11 cellular contexts compared by ENCODE assay signal in the genomic region with DNA sequence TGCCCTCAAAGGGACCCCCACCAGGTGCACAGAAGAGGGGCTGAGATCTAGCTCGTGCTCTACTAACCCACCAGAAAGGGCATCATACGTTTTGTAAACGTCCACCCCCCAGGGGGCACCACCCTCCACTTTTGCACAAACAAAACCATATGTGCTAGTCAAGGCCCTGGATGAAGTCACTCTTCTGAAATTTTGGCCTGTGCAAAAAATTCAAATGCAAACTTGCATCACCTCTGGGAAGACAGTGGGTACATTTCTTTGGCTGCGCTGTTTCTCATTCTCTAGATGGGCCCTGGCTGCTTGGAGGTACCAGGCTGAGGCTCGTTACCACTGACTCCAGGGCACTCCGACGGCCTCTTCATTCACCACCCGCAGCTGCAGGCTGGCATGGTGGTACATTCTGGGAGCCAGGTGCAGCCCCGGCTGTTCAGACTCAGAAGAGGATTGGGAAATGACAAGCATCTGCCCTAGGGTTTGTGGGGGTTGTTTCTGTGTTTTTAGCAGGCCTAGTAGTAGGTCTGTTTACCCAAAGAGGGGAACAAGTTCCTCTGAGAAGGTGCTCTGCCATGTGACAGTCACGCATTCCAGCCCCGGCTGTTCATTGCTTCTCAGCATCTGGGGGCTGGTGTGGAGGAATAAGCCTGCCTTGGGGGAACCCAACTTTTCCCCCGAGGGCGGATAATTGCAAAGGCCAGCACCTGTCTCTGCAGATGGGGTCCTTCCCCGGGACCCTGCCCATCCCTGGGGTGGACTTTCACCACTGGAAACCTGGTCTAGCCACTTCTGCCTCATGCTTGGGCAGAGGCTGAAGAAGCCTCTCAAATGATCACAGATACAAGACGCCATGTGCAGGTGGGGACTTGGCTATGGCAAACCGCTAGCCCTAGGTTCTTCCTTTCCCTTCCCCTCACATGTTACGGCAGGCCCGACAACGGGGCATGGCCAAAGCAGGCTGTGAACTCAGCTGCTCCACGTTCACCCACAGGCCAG.
A peak's percentile ranks its signal among the peaks of the same experiment; 100 is the strongest.
DNase-seq lines count a peak whose midpoint lies in the region; ATAC-seq and TF ChIP-seq lines count a peak whose summit lies in the region.
"Had no signal": no experiment of that assay in that cellular context is flagged by ENCODE, and none has a peak within 500 bp of the region (broad histone marks: within the 10 kb centered on the region; RNA-seq: fewer than 3 reads in every experiment).

No MANE protein-coding gene starts in this region.

- peak; percentile 53 for TF ChIP-seq CTCF in fibroblast of mammary gland (conservative IDR thresholded peaks at IDR 0.05; ENCODE audit: control insufficient read depth, insufficient read depth, low read depth, low read length)

- peak overlapping the region; percentile 72 for H3K4me2 ChIP-seq in skeletal muscle satellite cell (ENCODE audit: low read length)

- H3K4me3 ChIP-seq in fibroblast of mammary gland (ENCODE audit: control insufficient read depth, low read depth, low read length) (no peak overlapping the region), skeletal muscle satellite cell (ENCODE audit: low read length) (no peak overlapping the region)
- H3K4me3 ChIP-seq: mucosa of descending colon had no signal

- H3K36me3 ChIP-seq in skeletal muscle satellite cell (ENCODE audit: insufficient read depth, low read length) = no peaks in the 10 kb centered on the region

- peak; percentile 53 for DNase-seq in GM04504 (ENCODE audit: low read depth)
- peak; percentile 18 for DNase-seq in SHP77 treated with DMSO at 0.1 percent for 48 hours (lab: John Stamatoyannopoulos, UW)
- peak; percentile 92 for DNase-seq in fibroblast of mammary gland (ENCODE audit: low read depth)
- DNase-seq in stimulated activated CD4-positive, alpha-beta T cell treated with anti-CD3 and anti-CD28 coated beads, Interleukin-4, amount 100 ng/mL, for 4 hours = no peak
- DNase-seq in stimulated activated CD4-positive, alpha-beta T cell treated with anti-CD3 and anti-CD28 coated beads, Interleukin-12 subunit alpha, Interleukin-12 subunit beta, amount 100 ng/mL, for 4 hours = no peak
- DNase-seq in activated T-cell treated with anti-CD3 and anti-CD28 coated beads for 4 hours = no peak
- DNase-seq: activated naive CD8-positive, alpha-beta T cell treated with anti-CD3 and anti-CD28 coated beads for 36 hours; mucosa of descending colon; stimulated activated CD4-positive, alpha-beta T cell treated with anti-CD3 and anti-CD28 coated beads, Interleukin-15, amount 100 ng/mL, for 24 hours had no signal

- ATAC-seq in GM18511 (IDR thresholded peaks at IDR 0.05; ENCODE audit: unreplicated experiment) = no peak
- ATAC-seq: mucosa of descending colon had no signal

- H3K4me1 ChIP-seq in skeletal muscle satellite cell (ENCODE audit: control insufficient read depth, insufficient read depth, low read length) = peaks cover 22% of the 10 kb centered on the region

- no peaks in the 10 kb centered on the region for H3K27me3 ChIP-seq in skeletal muscle satellite cell (ENCODE audit: control insufficient read depth, insufficient read depth, low read length)

- H3K9me3 ChIP-seq in skeletal muscle satellite cell (replicated peaks; ENCODE audit: low read length) = no peaks in the 10 kb centered on the region
- H3K9me3 ChIP-seq: mucosa of descending colon had no signal

- peak overlapping the region; percentile 41 for H3K9ac ChIP-seq in skeletal muscle satellite cell (ENCODE audit: low read depth, low read length)

Comparison
In these comparisons a context has a peak if more than half of its experiments do, and no peak if none do; other contexts are left out.
1. DNase-seq: peak in GM04504 (single experiment), SHP77 treated with DMSO at 0.1 percent for 48 hours (single experiment) and fibroblast of mammary gland (single experiment); none in stimulated activated CD4-positive, alpha-beta T cell treated with anti-CD3 and anti-CD28 coated beads, Interleukin-4, amount 100 ng/mL, for 4 hours (0 of 2), stimulated activated CD4-positive, alpha-beta T cell treated with anti-CD3 and anti-CD28 coated beads, Interleukin-12 subunit alpha, Interleukin-12 subunit beta, amount 100 ng/mL, for 4 hours (single experiment) and activated T-cell treated with anti-CD3 and anti-CD28 coated beads for 4 hours (single experiment).